In the genomic region with DNA sequence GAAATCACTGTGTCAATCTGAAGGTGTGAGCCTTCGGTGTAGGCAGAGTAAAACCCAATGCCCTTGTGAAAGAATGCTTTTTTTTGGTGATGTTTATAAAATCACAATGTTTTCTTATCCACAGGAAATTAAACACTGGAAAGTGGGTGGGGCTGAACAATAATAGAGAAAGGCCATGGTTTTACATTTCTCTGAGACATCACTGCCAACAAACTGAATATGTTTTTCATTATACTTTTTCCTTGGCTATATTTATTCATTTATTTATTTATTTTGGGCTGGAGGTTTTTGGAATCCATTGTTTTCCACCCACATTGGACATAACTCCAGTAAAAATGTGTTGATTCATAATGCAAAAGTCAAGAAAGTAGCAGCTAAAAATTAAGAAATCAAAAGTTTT, we compare ENCODE assay signal across 24 cellular contexts. TPM values are rescaled to one million over a fixed set of nuclear protein-coding genes. Genes with fewer than 3 reads are reported as not detected.
"Had no signal": no experiment of that assay in that cellular context is flagged by ENCODE, and none has a peak within 500 bp of the region (broad histone marks: within the 10 kb centered on the region; RNA-seq: fewer than 3 reads in every experiment).

No MANE protein-coding gene starts in this region.

- H3K9me3 Mint-ChIP-seq: activated naive CD4-positive, alpha-beta T cell treated with anti-CD3 and anti-CD28 coated beads, Interleukin-2, amount 50 U/mL, for 72 hours; WTC11 had no signal

- H3K4me3 Mint-ChIP-seq: activated T-cell treated with anti-CD3 and anti-CD28 coated beads, Interleukin-2, amount 50 U/mL, for 72 hours; naive thymus-derived CD4-positive, alpha-beta T cell; WTC11 had no signal

- H3K36me3 Mint-ChIP-seq: activated naive CD4-positive, alpha-beta T cell treated with anti-CD3 and anti-CD28 coated beads, Interleukin-2, amount 50 U/mL, for 72 hours; naive thymus-derived CD4-positive, alpha-beta T cell; WTC11 had no signal

- ATAC-seq: activated naive CD4-positive, alpha-beta T cell treated with anti-CD3 and anti-CD28 coated beads, Interleukin-2, amount 50 U/mL, for 72 hours; activated T-cell treated with anti-CD3 and anti-CD28 coated beads, Interleukin-2, amount 50 U/mL, for 72 hours; body of pancreas; esophagus mucosa; foreskin keratinocyte; left lobe of liver; naive thymus-derived CD4-positive, alpha-beta T cell; upper lobe of right lung; WTC11 had no signal

- H3K4me1 Mint-ChIP-seq: WTC11 had no signal

- DNase-seq: activated naive CD4-positive, alpha-beta T cell; activated T-cell treated with anti-CD3 and anti-CD28 coated beads for 4 hours; activated T-cell treated with anti-CD3 and anti-CD28 coated beads, Interleukin-2, amount 50 U/mL, for 72 hours; anterior cingulate cortex; body of pancreas; cerebellar nuclear complex; colonic mucosa; dorsolateral prefrontal cortex; effector memory CD4-positive, alpha-beta T cell; foreskin keratinocyte; kidney glomerular epithelial cell; naive thymus-derived CD4-positive, alpha-beta T cell; nucleus accumbens; right cardiac atrium; spleen; stimulated activated naive CD4-positive, alpha-beta T cell; T-helper 2 cell; tibial artery; upper lobe of right lung had no signal

- H3K27ac Mint-ChIP-seq: activated naive CD4-positive, alpha-beta T cell treated with anti-CD3 and anti-CD28 coated beads, Interleukin-2, amount 50 U/mL, for 72 hours; activated T-cell treated with anti-CD3 and anti-CD28 coated beads, Interleukin-2, amount 50 U/mL, for 72 hours; naive thymus-derived CD4-positive, alpha-beta T cell; WTC11 had no signal

- H3K9me3 ChIP-seq: body of pancreas, colonic mucosa, spleen, suprapubic skin, tibial artery, upper lobe of right lung had no signal

- H3K27me3 ChIP-seq: body of pancreas, colonic mucosa, dorsolateral prefrontal cortex, foreskin keratinocyte, spleen, suprapubic skin, tibial artery, upper lobe of right lung had no signal

- H3K27ac ChIP-seq: body of pancreas, colonic mucosa, dorsolateral prefrontal cortex, foreskin keratinocyte, suprapubic skin, upper lobe of right lung had no signal

- H3K36me3 ChIP-seq: colonic mucosa, suprapubic skin had no signal

- H3K4me1 ChIP-seq: body of pancreas, colonic mucosa, foreskin keratinocyte, upper lobe of right lung had no signal

- H3K4me3 ChIP-seq: body of pancreas, colonic mucosa, dorsolateral prefrontal cortex, spleen, suprapubic skin, tibial artery, upper lobe of right lung had no signal

RNA-seq across cellular contexts. Expression of a gene that starts 16.9 kb away (rescaled TPM):
- total RNA-seq: activated naive CD4-positive, alpha-beta T cell treated with anti-CD3 and anti-CD28 coated beads, Interleukin-2, amount 50 U/mL, for 72 hours; activated T-cell treated with anti-CD3 and anti-CD28 coated beads, Interleukin-2, amount 50 U/mL, for 72 hours had no signal
- polyA plus RNA-seq: naive thymus-derived CD4-positive, alpha-beta T cell had no signal
